ENCODE assay signal across 8 cellular contexts in genomic region chr18:69864802-69865201, GRCh38.
DNase-seq lines count a peak whose midpoint lies in the region; ATAC-seq lines count a peak whose summit lies in the region.
"Not testable (repeated sequence)": the region's sequence is repeated elsewhere in the genome, so short reads cannot be mapped to it uniquely, and the experiment has no call there.

No MANE protein-coding gene starts in this region.

- H3K4me3 Mint-ChIP-seq in activated naive CD8-positive, alpha-beta T cell: not testable (repeated sequence)

- DNase-seq in stimulated activated naive CD8-positive, alpha-beta T cell treated with anti-CD3 and anti-CD28 coated beads, Interleukin-15, Interleukin-2, amounts not matched to agents 100 U/mL and 50 U/mL, for 24 hours: not testable (repeated sequence)

- peak overlapping the region; percentile 64 for H3K27ac Mint-ChIP-seq in activated naive CD8-positive, alpha-beta T cell

- ATAC-seq in GM18519 (IDR thresholded peaks at IDR 0.05; ENCODE audit: low FRiP score, unreplicated experiment) (peak; percentile 90), GM19395 (IDR thresholded peaks at IDR 0.05; ENCODE audit: unreplicated experiment) (peak; percentile 79), GM21529 (IDR thresholded peaks at IDR 0.05; ENCODE audit: unreplicated experiment) (peak; percentile 80), HG02852 (IDR thresholded peaks at IDR 0.05; ENCODE audit: unreplicated experiment) (peak; percentile 83), HG03139 (IDR thresholded peaks at IDR 0.05; ENCODE audit: unreplicated experiment) (peak; percentile 71), HG03575 (IDR thresholded peaks at IDR 0.05; ENCODE audit: extremely low read depth, insufficient number of reproducible peaks, low FRiP score, unreplicated experiment) (peak; percentile 89)
- peak; percentile 75 for ATAC-seq in stimulated activated naive CD8-positive, alpha-beta T cell treated with anti-CD3 and anti-CD28 coated beads, Interleukin-15, Interleukin-2, amounts not matched to agents 100 U/mL and 50 U/mL, for 24 hours

- H3K27me3 Mint-ChIP-seq in activated naive CD8-positive, alpha-beta T cell: not testable (repeated sequence)

- peaks cover 24% of the 10 kb centered on the region for H3K36me3 Mint-ChIP-seq in activated naive CD8-positive, alpha-beta T cell

- H3K4me1 Mint-ChIP-seq in activated naive CD8-positive, alpha-beta T cell (ENCODE audit: low read depth): not testable (repeated sequence)

- H3K9me3 Mint-ChIP-seq in activated naive CD8-positive, alpha-beta T cell (ENCODE audit: low read depth): not testable (repeated sequence)
